1 cellular context compared by ENCODE assay signal in genomic region chr4:176001171-176002006, GRCh38.
TF ChIP-seq lines count a peak whose summit lies in the region.

No MANE protein-coding gene starts in this region.

TF ChIP-seq in H1, 55 proteins besides CTCF, POLR2A, EP300 and RAD21 (continued from another document):
- TF ChIP-seq CHD7 (IDR thresholded peaks at IDR 0.05; ENCODE audit: insufficient replicate concordance, low read length) (no peak), JUND (IDR thresholded peaks at IDR 0.05; ENCODE audit: low read length) (no peak), CEBPB (IDR thresholded peaks at IDR 0.05; ENCODE audit: low read depth, low read length) (no peak), RNF2 (IDR thresholded peaks at IDR 0.05; ENCODE audit: borderline replicate concordance, low read depth, low read length, missing control alignments, poor library complexity, severe bottlenecking) (peak; percentile 39), HDAC6 (IDR thresholded peaks at IDR 0.05; ENCODE audit: low read depth, low read length) (no peak), TEAD4 (IDR thresholded peaks at IDR 0.05; ENCODE audit: low read depth, low read length) (peak; percentile 86), BRCA1 (IDR thresholded peaks at IDR 0.05; ENCODE audit: low read depth, low read length) (no peak), KDM5A (IDR thresholded peaks at IDR 0.05; ENCODE audit: low read length) (no peak), TCF12 (IDR thresholded peaks at IDR 0.05; ENCODE audit: low read depth, low read length) (no peak), TAF1 (IDR thresholded peaks at IDR 0.05; ENCODE audit: low read depth, low read length) (peak; percentile 60), CBX5 (IDR thresholded peaks at IDR 0.05; ENCODE audit: low read depth, low read length) (no peak), SP2 (IDR thresholded peaks at IDR 0.05; ENCODE audit: low read length) (no peak), MAX (IDR thresholded peaks at IDR 0.05) (peak; percentile 42), RFX5 (IDR thresholded peaks at IDR 0.05; ENCODE audit: borderline replicate concordance, low read depth, low read length) (no peak), SIRT6 (IDR thresholded peaks at IDR 0.05; ENCODE audit: low read length) (no peak), EZH2 (IDR thresholded peaks at IDR 0.05; ENCODE audit: low read depth, low read length, severe bottlenecking) (peak; percentile 31), SP4 (IDR thresholded peaks at IDR 0.05; ENCODE audit: low read length) (no peak), SIN3A (conservative IDR thresholded peaks at IDR 0.05 in 1 of 2, IDR thresholded peaks at IDR 0.05 in 1 of 2; ENCODE audit: low read depth in 1 of 2, low read length in 2 of 2) (peak; percentile 8 to 59; a peak in 2 of 4 replicates), SP1 (IDR thresholded peaks at IDR 0.05; ENCODE audit: low read depth, low read length) (peak; percentile 77), CHD2 (IDR thresholded peaks at IDR 0.05; ENCODE audit: low read length) (no peak), TBP (IDR thresholded peaks at IDR 0.05; ENCODE audit: low read depth, low read length) (peak; percentile 60), PHF8 (conservative IDR thresholded peaks at IDR 0.05; ENCODE audit: low read depth, low read length) (peak; percentile 32; the same call in 1 of the 2 replicates), ZNF274 (IDR thresholded peaks at IDR 0.05; ENCODE audit: borderline replicate concordance, extremely low read depth, low read length) (no peak), CREB1 (IDR thresholded peaks at IDR 0.05) (no peak), SUZ12 (IDR thresholded peaks at IDR 0.05; ENCODE audit: low read length) (peak; percentile 36; the same call in 1 of the 2 replicates), SIX5 (IDR thresholded peaks at IDR 0.05; ENCODE audit: low read depth, low read length) (no peak), HDAC2 (IDR thresholded peaks at IDR 0.05; ENCODE audit: borderline replicate concordance in 1 of 2, low read depth in 2 of 2, low read length in 2 of 2) (0 out of 4 replicates have a peak, but pooled peaks of 1 of the 2 experiments have one; percentile 23), TAF7 (optimal IDR thresholded peaks at IDR 0.05; ENCODE audit: borderline replicate concordance, low read depth, low read length) (no peak), ATF3 (IDR thresholded peaks at IDR 0.05; ENCODE audit: insufficient read depth, low read depth, low read length) (no peak), SAP30 (IDR thresholded peaks at IDR 0.05; ENCODE audit: insufficient read depth, insufficient replicate concordance, low read length) (peak; percentile 78), FOSL1 (IDR thresholded peaks at IDR 0.05; ENCODE audit: insufficient read depth, low read depth, low read length) (no peak), BCL11A (IDR thresholded peaks at IDR 0.05; ENCODE audit: low read depth in 2 of 2, low read length in 2 of 2) (no peak), GTF2F1 (IDR thresholded peaks at IDR 0.05; ENCODE audit: borderline replicate concordance, low read depth, low read length) (no peak), EGR1 (IDR thresholded peaks at IDR 0.05; ENCODE audit: borderline replicate concordance, low read depth, low read length) (no peak; the same call in 1 of the 2 replicates), CBX8 (IDR thresholded peaks at IDR 0.05; ENCODE audit: borderline replicate concordance, low read depth, low read length) (no peak), CHD1 (IDR thresholded peaks at IDR 0.05; ENCODE audit: low read depth, low read length) (no peak), POU5F1 (IDR thresholded peaks at IDR 0.05; ENCODE audit: low read depth, low read length) (no peak), YY1 (IDR thresholded peaks at IDR 0.05; ENCODE audit: low read depth, low read length) (no peak), ASH2L (IDR thresholded peaks at IDR 0.05; ENCODE audit: low read length) (peak; percentile 96), RXRA (IDR thresholded peaks at IDR 0.05; ENCODE audit: insufficient read depth, low read depth, low read length) (no peak), RBBP5 (IDR thresholded peaks at IDR 0.05; ENCODE audit: borderline replicate concordance, low read depth, low read length) (peak; percentile 99), NRF1 (IDR thresholded peaks at IDR 0.05; ENCODE audit: low read depth, low read length) (no peak), SRF (IDR thresholded peaks at IDR 0.05; ENCODE audit: low read depth, low read length) (no peak), E2F6 (IDR thresholded peaks at IDR 0.05) (peak; percentile 61), NANOG (IDR thresholded peaks at IDR 0.05; ENCODE audit: insufficient read depth, low read depth, low read length, poor library complexity, severe bottlenecking) (no peak), CTBP2 (IDR thresholded peaks at IDR 0.05; ENCODE audit: borderline replicate concordance, insufficient read depth, insufficient read length, low read length) (peak; percentile 64)
- TF ChIP-seq, protein P1, sequence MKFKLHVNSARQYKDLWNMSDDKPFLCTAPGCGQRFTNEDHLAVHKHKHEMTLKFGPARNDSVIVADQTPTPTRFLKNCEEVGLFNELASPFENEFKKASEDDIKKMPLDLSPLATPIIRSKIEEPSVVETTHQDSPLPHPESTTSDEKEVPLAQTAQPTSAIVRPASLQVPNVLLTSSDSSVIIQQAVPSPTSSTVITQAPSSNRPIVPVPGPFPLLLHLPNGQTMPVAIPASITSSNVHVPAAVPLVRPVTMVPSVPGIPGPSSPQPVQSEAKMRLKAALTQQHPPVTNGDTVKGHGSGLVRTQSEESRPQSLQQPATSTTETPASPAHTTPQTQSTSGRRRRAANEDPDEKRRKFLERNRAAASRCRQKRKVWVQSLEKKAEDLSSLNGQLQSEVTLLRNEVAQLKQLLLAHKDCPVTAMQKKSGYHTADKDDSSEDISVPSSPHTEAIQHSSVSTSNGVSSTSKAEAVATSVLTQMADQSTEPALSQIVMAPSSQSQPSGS (IDR thresholded peaks at IDR 0.05; ENCODE audit: low read length): no peak
